1 cellular context compared by ENCODE assay signal in genomic region chr19:45163751-45164150, GRCh38.
TF ChIP-seq lines count a peak whose summit lies in the region.

No MANE protein-coding gene starts in this region.

TF ChIP-seq in GM12878, 131 proteins besides CTCF, POLR2A, EP300 and RAD21:
- TF ChIP-seq LARP7 (IDR thresholded peaks at IDR 0.05) (0 out of 2 replicates have a peak, but pooled peaks have one; percentile 27), RAD51 (IDR thresholded peaks at IDR 0.05) (no peak)
